ENCODE assay signal across 1 cellular context in genomic region chr1:205812878-205813754, GRCh38.
TF ChIP-seq lines count a peak whose summit lies in the region.

SLC41A1 (minus strand) TSS chr1:205813198; CDS start chr1:205810441, 2,757 bp downstream.

TF ChIP-seq in HEK293, 187 proteins besides CTCF, POLR2A, EP300 and RAD21 (continued from another document and continues in another):
- TF ChIP-seq ZBTB26 (tag by site-specific recombination; optimal IDR thresholded peaks at IDR 0.05) (peak; percentile 66), EGR2 (tag by site-specific recombination; IDR thresholded peaks at IDR 0.05; ENCODE audit: low read depth) (peak; percentile 64), SP2 (tag by site-specific recombination; IDR thresholded peaks at IDR 0.05) (peak; percentile 84), GLIS1 (tag by site-specific recombination; IDR thresholded peaks at IDR 0.05) (peak; percentile 97), ZNF16 (tag by site-specific recombination; IDR thresholded peaks at IDR 0.05; ENCODE audit: low read depth) (no peak), ZNF623 (tag by site-specific recombination; IDR thresholded peaks at IDR 0.05) (no peak), ZNF155 (tag by site-specific recombination; IDR thresholded peaks at IDR 0.05) (no peak), BCL11B (tag by site-specific recombination; IDR thresholded peaks at IDR 0.05; ENCODE audit: low read depth) (0 out of 2 replicates have a peak, but pooled peaks have one; percentile 62), ZBTB17 (tag by site-specific recombination; IDR thresholded peaks at IDR 0.05) (0 out of 2 replicates have a peak, but pooled peaks have one; percentile 40), ZNF37A (tag by site-specific recombination; IDR thresholded peaks at IDR 0.05) (no peak), ZBTB21 (tag by site-specific recombination; IDR thresholded peaks at IDR 0.05) (no peak), ZNF513 (tag by site-specific recombination; IDR thresholded peaks at IDR 0.05) (no peak), ZNF335 (tag by site-specific recombination; conservative IDR thresholded peaks at IDR 0.05) (peak; percentile 91), ZNF174 (tag by site-specific recombination; IDR thresholded peaks at IDR 0.05) (no peak), ZBTB11 (tag by site-specific recombination; conservative IDR thresholded peaks at IDR 0.05; ENCODE audit: low read depth) (peak; percentile 52), ZNF423 (tag by site-specific recombination; IDR thresholded peaks at IDR 0.05) (0 out of 2 replicates have a peak, but pooled peaks have one; percentile 40), ZSCAN18 (tag by site-specific recombination; IDR thresholded peaks at IDR 0.05) (no peak), ZNF660 (tag by site-specific recombination; IDR thresholded peaks at IDR 0.05) (peak; percentile 72), ZNF416 (tag by site-specific recombination; IDR thresholded peaks at IDR 0.05) (no peak), ZNF596 (tag by site-specific recombination; IDR thresholded peaks at IDR 0.05) (peak; percentile 39; the same call in 1 of the 2 replicates), ZIC2 (tag by site-specific recombination; IDR thresholded peaks at IDR 0.05) (peak; percentile 45; the same call in 1 of the 2 replicates), PRDM1 (tag by site-specific recombination; IDR thresholded peaks at IDR 0.05) (no peak), PRDM10 (tag by site-specific recombination; IDR thresholded peaks at IDR 0.05) (peak; percentile 60), SP7 (tag by site-specific recombination; IDR thresholded peaks at IDR 0.05) (peak; percentile 64), BCL6B (tag by site-specific recombination; IDR thresholded peaks at IDR 0.05) (no peak), WT1 (tag by site-specific recombination; IDR thresholded peaks at IDR 0.05) (peak; percentile 22; the same call in 1 of the 2 replicates), ZNF324 (tag by site-specific recombination; IDR thresholded peaks at IDR 0.05) (peak; percentile 14; the same call in 1 of the 2 replicates), ZNF18 (tag by site-specific recombination; IDR thresholded peaks at IDR 0.05) (0 out of 2 replicates have a peak, but pooled peaks have one; percentile 29), ZNF398 (tag by site-specific recombination; IDR thresholded peaks at IDR 0.05) (peak; percentile 40), ZNF2 (tag by site-specific recombination; IDR thresholded peaks at IDR 0.05) (peak; percentile 61), KLF1 (tag by site-specific recombination; IDR thresholded peaks at IDR 0.05) (peak; percentile 38; the same call in 1 of the 2 replicates), YY2 (tag by site-specific recombination; IDR thresholded peaks at IDR 0.05) (no peak), ZNF280D (tag by site-specific recombination; IDR thresholded peaks at IDR 0.05) (no peak), ZSCAN5A (tag by site-specific recombination; IDR thresholded peaks at IDR 0.05) (0 out of 2 replicates have a peak, but pooled peaks have one; percentile 21), ZNF132 (tag by site-specific recombination; IDR thresholded peaks at IDR 0.05; ENCODE audit: borderline replicate concordance) (no peak), ZSCAN30 (tag by site-specific recombination; IDR thresholded peaks at IDR 0.05) (peak; percentile 30; the same call in 1 of the 2 replicates), ZNF274 (IDR thresholded peaks at IDR 0.05; ENCODE audit: low read length) (no peak), ZNF274 (tag by site-specific recombination; IDR thresholded peaks at IDR 0.05; ENCODE audit: borderline replicate concordance) (no peak)
